Comparison of ENCODE assay signal across 23 cellular contexts in the genomic region with DNA sequence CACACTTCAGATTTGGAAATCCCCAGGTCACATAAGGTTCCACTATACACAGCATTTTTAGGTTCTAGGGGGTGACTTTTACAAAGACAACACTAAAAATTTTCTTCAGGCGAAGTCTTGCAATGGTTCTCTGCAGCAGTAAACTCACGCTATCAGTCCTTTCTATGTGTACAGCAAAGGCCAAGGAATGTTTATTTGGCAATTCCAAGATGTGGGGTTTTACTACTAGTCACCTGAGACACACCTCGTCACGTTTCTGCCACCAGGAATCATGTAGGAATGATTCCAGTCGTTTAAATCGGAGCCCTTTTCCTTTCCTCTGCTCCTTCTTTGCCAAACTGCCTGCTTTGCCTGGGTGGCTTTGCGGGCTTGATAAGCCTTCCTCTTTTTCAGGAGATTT.
"Had no signal": no experiment of that assay in that cellular context is flagged by ENCODE, and none has a peak within 500 bp of the region (broad histone marks: within the 10 kb centered on the region; RNA-seq: fewer than 3 reads in every experiment).

No MANE protein-coding gene starts in this region.

- H3K4me1 ChIP-seq: heart left ventricle, left lung, lower lobe of right lung, spleen, suprapubic skin, tibial artery, uterus had no signal

- H3K4me2 ChIP-seq: neural progenitor cell had no signal

- H3K4me3 ChIP-seq: heart left ventricle, left lung, lower lobe of right lung, neural progenitor cell, skin epidermis, spleen, suprapubic skin, thoracic aorta, tibial artery, uterus had no signal

- H3K27me3 ChIP-seq: heart left ventricle, left lung, neural progenitor cell, neutrophil, spleen, suprapubic skin, tibial artery, uterus had no signal

- DNase-seq: heart left ventricle; islet precursor cell; left lung; lower lobe of right lung; mammary epithelial cell; mesenchymal stem cell; naive B cell; natural killer cell; nephron progenitor cell; occipital lobe; right cardiac atrium; spleen; stimulated activated CD4-positive, alpha-beta T cell treated with anti-CD3 and anti-CD28 coated beads, Interleukin-4, amount 100 ng/mL, for 24 hours; stimulated activated naive CD4-positive, alpha-beta T cell; tibial artery; uterus had no signal

- ATAC-seq: heart left ventricle; left lung; lower lobe of right lung; natural killer cell; right cardiac atrium; sciatic nerve; stimulated activated effector memory CD8-positive, alpha-beta T cell treated with anti-CD3 and anti-CD28 coated beads, Interleukin-12 subunit alpha, Interleukin-12 subunit beta, amount 100 ng/mL, for 72 hours had no signal

- H2AFZ ChIP-seq: neural progenitor cell had no signal

- H3K9me3 ChIP-seq: heart left ventricle, left lung, lower lobe of right lung, neutrophil, spleen, suprapubic skin, thoracic aorta, tibial artery, uterus had no signal

- H3K36me3 ChIP-seq: heart left ventricle, left lung, lower lobe of right lung, neural progenitor cell, neutrophil, spleen, suprapubic skin, thoracic aorta, tibial artery, uterus had no signal

- H3K27ac ChIP-seq: heart left ventricle, left lung, lower lobe of right lung, neural progenitor cell, neutrophil, skin epidermis, spleen, suprapubic skin, thoracic aorta, tibial artery, uterus had no signal

- H3K9ac ChIP-seq: neural progenitor cell had no signal
